Comparison of ENCODE assay signal across 1 cellular context in the genomic region with DNA sequence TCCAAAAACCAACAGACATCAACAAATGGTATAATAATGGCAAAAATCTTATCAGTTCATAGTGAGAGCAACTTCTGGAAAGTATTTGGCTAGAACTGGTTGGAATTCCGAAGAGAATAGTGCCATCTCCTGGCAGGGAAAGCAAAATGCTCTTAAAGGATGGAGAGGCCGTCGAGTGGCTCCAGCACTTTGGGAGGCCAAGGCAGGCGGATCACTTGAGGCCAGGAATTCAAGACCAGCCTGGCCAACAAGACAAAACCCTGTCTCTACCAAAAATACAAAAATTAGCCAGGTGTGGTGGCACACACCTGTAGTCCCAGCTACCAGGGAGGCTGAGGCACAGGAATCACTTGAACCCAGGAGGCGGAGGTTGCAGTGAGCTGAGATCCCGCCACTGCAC.
A peak's percentile ranks its signal among the peaks of the same experiment; 100 is the strongest.
TF ChIP-seq lines count a peak whose summit lies in the region.

No MANE protein-coding gene starts in this region.

TF ChIP-seq in GM12878, 131 proteins besides CTCF, POLR2A, EP300 and RAD21:
- TF ChIP-seq SMC3 (IDR thresholded peaks at IDR 0.05; ENCODE audit: borderline replicate concordance, low read length) = peak; percentile 59; the same call in 1 of the 2 replicates
TF ChIP-seq in GM12878: peak in this region for 1; not testable (repeated sequence) for 130.
